Comparison of ENCODE assay signal across 3 cellular contexts in genomic region chr10:105140600-105140999, GRCh38.
"Had no signal": no experiment of that assay in that cellular context is flagged by ENCODE, and none has a peak within 500 bp of the region (broad histone marks: within the 10 kb centered on the region; RNA-seq: fewer than 3 reads in every experiment).

No MANE protein-coding gene starts in this region.

- DNase-seq: GDM1, GF-D8 had no signal

- H3K4me3 ChIP-seq: GM12878 had no signal

- ATAC-seq: GM12878 had no signal
